ENCODE assay signal across 38 cellular contexts in the genomic region with DNA sequence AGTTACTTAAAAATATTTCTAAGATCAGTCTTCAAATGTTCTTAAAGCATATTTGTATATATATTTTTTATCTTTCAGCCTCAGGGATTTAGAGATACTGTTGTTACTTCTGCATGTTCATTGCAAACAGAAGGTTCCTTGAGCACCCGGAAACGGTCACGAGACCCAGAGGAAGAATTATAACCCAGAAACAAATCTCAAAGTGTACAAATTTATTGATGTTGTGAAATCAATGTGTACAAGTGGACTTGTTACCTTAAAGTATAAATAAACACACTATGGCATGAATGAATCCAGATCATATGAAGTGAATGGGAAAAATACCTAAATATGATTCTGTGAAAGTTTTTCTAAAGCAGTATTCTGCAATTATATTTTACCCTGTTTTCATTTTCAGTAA. TPM values are rescaled to one million over a fixed set of nuclear protein-coding genes. Genes with fewer than 3 reads are reported as not detected.
"Had no signal": no experiment of that assay in that cellular context is flagged by ENCODE, and none has a peak within 500 bp of the region (broad histone marks: within the 10 kb centered on the region; RNA-seq: fewer than 3 reads in every experiment).

No MANE protein-coding gene starts in this region.

- H3K27ac ChIP-seq: KMS-11 had no signal

- H3K9me3 ChIP-seq: MG63 had no signal

- H3K27me3 ChIP-seq: MG63 had no signal

- DNase-seq: Karpas-422, Kasumi-1, MG63, MM.1S, MV-4-11, NCI-H1048, NCI-H1092, NCI-H1092 treated with DMSO at 0.1 percent for 48 hours, NCI-H1105, NCI-H1105 treated with DMSO at 0.1 percent for 48 hours, NCI-H1417, NCI-H1417 treated with DMSO at 0.1 percent for 48 hours, NCI-H1436, NCI-H1436 treated with DMSO at 0.1 percent for 48 hours, NCI-H146, NCI-H1694, NCI-H1694 treated with DMSO at 0.1 percent for 48 hours, NCI-H187, NCI-H187 treated with DMSO at 0.1 percent for 48 hours, NCI-H1930, NCI-H2029, NCI-H2029 treated with DMSO at 0.1 percent for 48 hours, NCI-H2081, NCI-H2081 treated with DMSO at 0.1 percent for 48 hours, NCI-H2107, NCI-H2171, NCI-H2171 treated with DMSO at 0.1 percent for 48 hours, NCI-H2227 treated with DMSO at 0.1 percent for 48 hours, NCI-H226, NCI-H345, NCI-H446, NCI-H446 treated with DMSO at 0.1 percent for 48 hours, NCI-H510A, NCI-H510A treated with DMSO at 0.1 percent for 48 hours had no signal

- H3K4me3 ChIP-seq: MG63 had no signal

- H3K36me3 ChIP-seq: MG63 had no signal

RNA-seq across cellular contexts. Expression of gene TEX14, which starts 42.2 kb away (rescaled TPM):
- total RNA-seq: LHCN-M2, M059J, MCF 10A had no signal
